25 cellular contexts compared by ENCODE assay signal in genomic region chr12:119603767-119604166, GRCh38. TPM values are rescaled to one million over a fixed set of nuclear protein-coding genes. Genes with fewer than 3 reads are reported as not detected.
"Had no signal": no experiment of that assay in that cellular context is flagged by ENCODE, and none has a peak within 500 bp of the region (broad histone marks: within the 10 kb centered on the region; RNA-seq: fewer than 3 reads in every experiment).

No MANE protein-coding gene starts in this region.

- H3K4me3 Mint-ChIP-seq: naive thymus-derived CD8-positive, alpha-beta T cell; nephron; neural crest cell; stimulated activated effector memory CD8-positive, alpha-beta T cell treated with anti-CD3 and anti-CD28 coated beads, Interleukin-12 subunit alpha, Interleukin-12 subunit beta, amount 100 ng/mL, for 72 hours; stimulated activated naive CD8-positive, alpha-beta T cell treated with anti-CD3 and anti-CD28 coated beads, Interleukin-15, Interleukin-2, amounts not matched to agents 100 ng/mL and 50 ng/mL, for 24 hours; type B pancreatic cell had no signal

- H3K4me1 Mint-ChIP-seq: naive thymus-derived CD8-positive, alpha-beta T cell; neural crest cell; stimulated activated effector memory CD8-positive, alpha-beta T cell treated with anti-CD3 and anti-CD28 coated beads, Interleukin-12 subunit alpha, Interleukin-12 subunit beta, amount 100 ng/mL, for 72 hours had no signal

- H3K27me3 ChIP-seq: right atrium auricular region, suprapubic skin, tibial nerve, uterus had no signal

- H3K4me1 ChIP-seq: lower lobe of right lung, right atrium auricular region, sigmoid colon, spleen, suprapubic skin, uterus had no signal

- H3K9me3 ChIP-seq: lower lobe of right lung, right atrium auricular region, sigmoid colon, suprapubic skin, thoracic aorta, tibial nerve, uterus had no signal

- ATAC-seq: lower lobe of right lung; naive thymus-derived CD8-positive, alpha-beta T cell; stimulated activated effector memory CD8-positive, alpha-beta T cell treated with anti-CD3 and anti-CD28 coated beads, Interleukin-12 subunit alpha, Interleukin-12 subunit beta, amount 100 ng/mL, for 72 hours had no signal

- DNase-seq: heart right ventricle; islet precursor cell; lower lobe of right lung; mammary epithelial cell; mesenchymal stem cell; naive thymus-derived CD8-positive, alpha-beta T cell; nucleus accumbens; sigmoid colon; small intestine; spleen; stimulated activated CD4-positive, alpha-beta T cell treated with anti-CD3 and anti-CD28 coated beads, Interleukin-4, amount 100 ng/mL, for 24 hours; stimulated activated naive CD4-positive, alpha-beta T cell; uterus had no signal

- H3K4me3 ChIP-seq: heart right ventricle, hepatocyte, lower lobe of right lung, right atrium auricular region, sigmoid colon, spleen, suprapubic skin, thoracic aorta, tibial nerve, uterus had no signal

- H3K27ac Mint-ChIP-seq: naive thymus-derived CD8-positive, alpha-beta T cell; nephron; stimulated activated effector memory CD8-positive, alpha-beta T cell treated with anti-CD3 and anti-CD28 coated beads, Interleukin-12 subunit alpha, Interleukin-12 subunit beta, amount 100 ng/mL, for 72 hours; stimulated activated naive CD8-positive, alpha-beta T cell treated with anti-CD3 and anti-CD28 coated beads, Interleukin-15, Interleukin-2, amounts not matched to agents 100 ng/mL and 50 ng/mL, for 24 hours; type B pancreatic cell had no signal

- H3K27ac ChIP-seq: heart right ventricle, hepatocyte, lower lobe of right lung, parathyroid adenoma, right atrium auricular region, sigmoid colon, spleen, suprapubic skin, thoracic aorta, tibial nerve, uterus had no signal

- H2AFZ ChIP-seq: hepatocyte had no signal

- H3K9ac ChIP-seq: parathyroid adenoma had no signal

- H3K36me3 ChIP-seq: heart right ventricle, lower lobe of right lung, right atrium auricular region, sigmoid colon, spleen, suprapubic skin, thoracic aorta, tibial nerve, uterus had no signal

- H3K9me3 Mint-ChIP-seq: stimulated activated effector memory CD8-positive, alpha-beta T cell treated with anti-CD3 and anti-CD28 coated beads, Interleukin-12 subunit alpha, Interleukin-12 subunit beta, amount 100 ng/mL, for 72 hours; type B pancreatic cell had no signal

- H3K79me2 ChIP-seq: hepatocyte had no signal

- H3K36me3 Mint-ChIP-seq: stimulated activated effector memory CD8-positive, alpha-beta T cell treated with anti-CD3 and anti-CD28 coated beads, Interleukin-12 subunit alpha, Interleukin-12 subunit beta, amount 100 ng/mL, for 72 hours; type B pancreatic cell had no signal

- H3K4me2 ChIP-seq: hepatocyte had no signal

RNA-seq across cellular contexts. Expression of gene TMEM233, which starts 10.2 kb away (rescaled TPM):
- total RNA-seq: hepatocyte; mammary epithelial cell; naive thymus-derived CD8-positive, alpha-beta T cell; neural crest cell; osteoblast; sigmoid colon had no signal
- polyA plus RNA-seq: hepatocyte; mammary epithelial cell; naive thymus-derived CD8-positive, alpha-beta T cell had no signal
